In genomic region chr1:65541161-65541560, GRCh38 we compare ENCODE assay signal across 30 cellular contexts.
"Had no signal": no experiment of that assay in that cellular context is flagged by ENCODE, and none has a peak within 500 bp of the region (broad histone marks: within the 10 kb centered on the region; RNA-seq: fewer than 3 reads in every experiment).

No MANE protein-coding gene starts in this region.

- ATAC-seq: body of pancreas; esophagus mucosa; heart left ventricle; left lung; lower lobe of right lung; natural killer cell treated with Interleukin-12 subunit alpha and Interleukin-12 subunit beta and Interleukin-15 and Interleukin-18, amount 100 ng/mL, for 72 hours; stimulated activated naive B cell treated with anti-CD40 and anti-IgM and Interleukin-4, amounts not matched to agents 10 μg/mL and 1 μg/mL and 100 μg/mL, for 72 hours had no signal

- H3K9me3 ChIP-seq: body of pancreas, stomach, thyroid gland, upper lobe of left lung had no signal

- DNase-seq: activated CD4-positive, alpha-beta T cell treated with anti-CD3 and anti-CD28 coated beads for 4 hours; activated CD4-positive, alpha-beta T cell treated with anti-CD3 and anti-CD28 coated beads, Interleukin-2, amount 50 U/mL, for 4 hours; activated effector memory CD4-positive, alpha-beta T cell treated with Interleukin-2 at 50 U/mL for 16 hours; activated naive CD4-positive, alpha-beta T cell treated with Interleukin-2 at 50 U/mL for 16 hours; activated T-cell treated with anti-CD3 and anti-CD28 coated beads for 4 hours; aorta; body of pancreas; dorsolateral prefrontal cortex; effector memory CD4-positive, alpha-beta T cell; foreskin fibroblast; heart left ventricle; hypothalamus; immature natural killer cell; kidney; left lung; lower lobe of right lung; mesendoderm; posterior cingulate gyrus; retina; stimulated activated CD4-positive, alpha-beta T cell treated with anti-CD3 and anti-CD28 coated beads, Interleukin-15, amount 100 ng/mL, for 24 hours; stimulated activated CD4-positive, alpha-beta T cell treated with anti-CD3 and anti-CD28 coated beads, Interleukin-2, amount 100 ng/mL, for 24 hours; stimulated activated naive B cell treated with anti-CD40 and anti-IgM and Interleukin-4, amounts not matched to agents 10 μg/mL and 1 μg/mL and 100 μg/mL, for 72 hours; stomach; T-helper 1 cell; thyroid gland; upper lobe of left lung had no signal

- H3K4me1 ChIP-seq: body of pancreas, lower lobe of right lung, upper lobe of left lung had no signal

- H3K27ac ChIP-seq: body of pancreas, cardiac muscle cell, coronary artery, dorsolateral prefrontal cortex, heart left ventricle, left lung, lower lobe of right lung, stomach, thyroid gland, upper lobe of left lung had no signal

- H3K4me3 ChIP-seq: body of pancreas, cardiac muscle cell, coronary artery, dorsolateral prefrontal cortex, heart left ventricle, left lung, lower lobe of right lung, stomach, thyroid gland, upper lobe of left lung had no signal

- H3K36me3 ChIP-seq: cardiac muscle cell, heart left ventricle, left lung, lower lobe of right lung, stomach, thyroid gland, upper lobe of left lung had no signal

- H3K27me3 ChIP-seq: body of pancreas, cardiac muscle cell, dorsolateral prefrontal cortex, heart left ventricle, left lung, stomach, thyroid gland, upper lobe of left lung had no signal
